Comparison of ENCODE assay signal across 27 cellular contexts in genomic region chr15:37792351-37792750, GRCh38.
"Had no signal": no experiment of that assay in that cellular context is flagged by ENCODE, and none has a peak within 500 bp of the region (broad histone marks: within the 10 kb centered on the region; RNA-seq: fewer than 3 reads in every experiment).

No MANE protein-coding gene starts in this region.

- ATAC-seq: activated CD8-positive, alpha-beta T cell treated with anti-CD3 and anti-CD28 coated beads for 36 hours; left lobe of liver; stimulated activated naive CD8-positive, alpha-beta T cell treated with anti-CD3 and anti-CD28 coated beads, Interleukin-15, amount 100 ng/mL, for 72 hours; T-cell had no signal

- H3K4me3 Mint-ChIP-seq: activated B cell treated with CpG ODN at 0.5 μM for 24 hours; activated CD8-positive, alpha-beta T cell treated with anti-CD3 and anti-CD28 coated beads for 36 hours; activated naive CD8-positive, alpha-beta T cell treated with anti-CD3 and anti-CD28 coated beads, Interleukin-2, amount 10 ng/mL, durations not matched to agents 7 days and 5 days; nephron; stimulated activated naive CD8-positive, alpha-beta T cell treated with anti-CD3 and anti-CD28 coated beads, Interleukin-15, amount 100 ng/mL, for 72 hours; T-cell; type B pancreatic cell had no signal

- H3K27ac Mint-ChIP-seq: activated B cell treated with CpG ODN at 0.5 μM for 24 hours; activated CD8-positive, alpha-beta T cell treated with anti-CD3 and anti-CD28 coated beads for 36 hours; activated naive CD8-positive, alpha-beta T cell treated with anti-CD3 and anti-CD28 coated beads, Interleukin-2, amount 10 ng/mL, durations not matched to agents 7 days and 5 days; activated T-helper 2 cell treated with anti-CD3 and anti-CD28 coated beads, Interferon-gamma antibody, Interleukin-2, Interleukin-4, amounts not matched to agents 10 μg/mL and 5 μg/mL and 100 μg/mL, durations not matched to agents 14 hours and 24 hours and 36 hours; nephron; stimulated activated naive CD8-positive, alpha-beta T cell treated with anti-CD3 and anti-CD28 coated beads, Interleukin-15, amount 100 ng/mL, for 72 hours; T-cell; type B pancreatic cell had no signal

- H3K36me3 ChIP-seq: breast epithelium, right atrium auricular region had no signal

- H3K4me3 ChIP-seq: breast epithelium, lung, right atrium auricular region, SK-N-MC had no signal

- H3K36me3 Mint-ChIP-seq: activated naive CD8-positive, alpha-beta T cell treated with anti-CD3 and anti-CD28 coated beads, Interleukin-2, amount 10 ng/mL, durations not matched to agents 7 days and 5 days; T-cell; type B pancreatic cell had no signal

- H3K27me3 Mint-ChIP-seq: activated B cell treated with CpG ODN at 0.5 μM for 24 hours; activated naive CD8-positive, alpha-beta T cell treated with anti-CD3 and anti-CD28 coated beads, Interleukin-2, amount 10 ng/mL, durations not matched to agents 7 days and 5 days; stimulated activated naive CD8-positive, alpha-beta T cell treated with anti-CD3 and anti-CD28 coated beads, Interleukin-15, amount 100 ng/mL, for 72 hours; T-cell; type B pancreatic cell had no signal

- H3K27me3 ChIP-seq: breast epithelium, right atrium auricular region had no signal

- H3K27ac ChIP-seq: breast epithelium, epithelial cell of prostate, right atrium auricular region, SK-N-MC had no signal

- H3K9me3 ChIP-seq: breast epithelium, right atrium auricular region had no signal

- H3K4me1 ChIP-seq: breast epithelium, right atrium auricular region had no signal

- DNase-seq: activated B cell treated with CpG ODN at 0.5 μM for 24 hours; activated CD4-positive, alpha-beta T cell treated with anti-CD3 and anti-CD28 coated beads for 4 hours; activated CD8-positive, alpha-beta T cell treated with anti-CD3 and anti-CD28 coated beads for 36 hours; activated naive CD4-positive, alpha-beta T cell treated with Interleukin-2 at 50 U/mL for 16 hours; activated naive CD8-positive, alpha-beta T cell treated with anti-CD3 and anti-CD28 coated beads, Interleukin-2, amount 10 ng/mL, durations not matched to agents 7 days and 5 days; activated T-cell treated with anti-CD3 and anti-CD28 coated beads, Interleukin-2, amount 50 U/mL, for 1 hour; amygdala; dermis blood vessel endothelial cell; effector memory CD4-positive, alpha-beta T cell; foreskin fibroblast; glutamatergic neuron; hippocampal formation; islet precursor cell; midbrain; occipital lobe; stimulated activated CD4-positive, alpha-beta T cell treated with anti-CD3 and anti-CD28 coated beads, Interleukin-2, amount 100 ng/mL, for 48 hours; stimulated activated naive CD8-positive, alpha-beta T cell treated with anti-CD3 and anti-CD28 coated beads, Interleukin-15, amount 100 ng/mL, for 72 hours; T-cell had no signal

- H3K9me3 Mint-ChIP-seq: activated CD8-positive, alpha-beta T cell treated with anti-CD3 and anti-CD28 coated beads for 36 hours; activated T-helper 2 cell treated with anti-CD3 and anti-CD28 coated beads, Interferon-gamma antibody, Interleukin-2, Interleukin-4, amounts not matched to agents 10 μg/mL and 5 μg/mL and 100 μg/mL, durations not matched to agents 14 hours and 24 hours and 36 hours; T-cell; type B pancreatic cell had no signal

- H3K4me1 Mint-ChIP-seq: activated B cell treated with CpG ODN at 0.5 μM for 24 hours; activated naive CD8-positive, alpha-beta T cell treated with anti-CD3 and anti-CD28 coated beads, Interleukin-2, amount 10 ng/mL, durations not matched to agents 7 days and 5 days; stimulated activated naive CD8-positive, alpha-beta T cell treated with anti-CD3 and anti-CD28 coated beads, Interleukin-15, amount 100 ng/mL, for 72 hours; T-cell had no signal
